In the genomic region with DNA sequence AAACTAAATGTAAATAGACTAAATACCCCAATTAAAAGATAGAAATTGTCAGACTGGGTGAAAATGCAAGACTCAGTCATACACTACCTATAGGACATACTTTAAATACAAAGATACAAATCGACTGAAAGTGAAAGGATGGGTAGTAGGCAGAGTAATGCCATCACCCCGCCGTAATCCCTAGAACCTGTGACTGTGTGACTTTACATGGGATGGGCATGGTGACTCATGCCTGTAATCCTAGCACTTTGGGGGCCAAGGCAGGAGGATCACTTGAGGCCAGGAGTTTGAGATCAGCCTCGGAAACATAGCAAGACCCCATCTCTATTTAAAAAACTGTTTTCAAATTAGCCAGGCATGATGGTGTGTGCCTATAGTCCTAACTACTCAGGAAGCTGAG, we compare ENCODE assay signal across 14 cellular contexts. TPM values are rescaled to one million over a fixed set of nuclear protein-coding genes. Genes with fewer than 3 reads are reported as not detected.
A peak's percentile ranks its signal among the peaks of the same experiment; 100 is the strongest.
DNase-seq lines count a peak whose midpoint lies in the region; ATAC-seq and TF ChIP-seq lines count a peak whose summit lies in the region.
"Had no signal": no experiment of that assay in that cellular context is flagged by ENCODE, and none has a peak within 500 bp of the region (broad histone marks: within the 10 kb centered on the region; RNA-seq: fewer than 3 reads in every experiment).

No MANE protein-coding gene starts in this region.

- no peaks in the 10 kb centered on the region for H3K36me3 ChIP-seq in thymus (ENCODE audit: control insufficient read depth, insufficient read depth)
- no peaks in the 10 kb centered on the region for H3K36me3 ChIP-seq in endodermal cell (ENCODE audit: control insufficient read depth, insufficient read depth, low read length)
- H3K36me3 ChIP-seq: breast epithelium had no signal

- peaks cover 24% of the 10 kb centered on the region for H3K36me3 Mint-ChIP-seq in activated CD4-positive, alpha-beta memory T cell treated with anti-CD3 and anti-CD28 coated beads, Interleukin-2, amount 10 ng/mL, durations not matched to agents 7 days and 5 days (ENCODE audit: low read depth)
- H3K36me3 Mint-ChIP-seq in effector memory CD8-positive, alpha-beta T cell (ENCODE audit: insufficient read depth): peaks cover 40% of the 10 kb centered on the region
- no peaks in the 10 kb centered on the region for H3K36me3 Mint-ChIP-seq in endodermal cell (ENCODE audit: low read depth)

- H3K9me3 Mint-ChIP-seq in activated CD4-positive, alpha-beta memory T cell treated with anti-CD3 and anti-CD28 coated beads, Interleukin-2, amount 10 ng/mL, durations not matched to agents 7 days and 5 days: no peaks in the 10 kb centered on the region
- no peaks in the 10 kb centered on the region for H3K9me3 Mint-ChIP-seq in effector memory CD8-positive, alpha-beta T cell
- H3K9me3 Mint-ChIP-seq in endodermal cell: peaks cover 3% of the 10 kb centered on the region

- CTCF ChIA-PET in activated CD4-positive, alpha-beta memory T cell treated with anti-CD3 and anti-CD28 coated beads, Interleukin-2, amount 10 ng/mL, durations not matched to agents 7 days and 5 days (lab: Charles Lee): interaction anchor here (0.9 to 7.3 kb wide), 8 partner anchors 9 to 130 kb away, joined by 3 to 116 read pairs (median 8); no protein-coding TSS in a partner anchor

- peak overlapping the region; percentile 74 for H3K4me3 Mint-ChIP-seq in activated CD4-positive, alpha-beta memory T cell treated with anti-CD3 and anti-CD28 coated beads, Interleukin-2, amount 10 ng/mL, durations not matched to agents 7 days and 5 days
- H3K4me3 Mint-ChIP-seq in effector memory CD8-positive, alpha-beta T cell: peak overlapping the region; percentile 84 to 92
- H3K4me3 Mint-ChIP-seq in endodermal cell: no peak overlapping the region

- POLR2A ChIA-PET in activated CD4-positive, alpha-beta memory T cell treated with anti-CD3 and anti-CD28 coated beads, Interleukin-2, amount 10 ng/mL, durations not matched to agents 7 days and 5 days (lab: Charles Lee): interaction anchor here (1.4 to 33.6 kb wide), 3 partner anchors 31 to 174 kb away, joined by 3 to 1586 read pairs (median 4); partner anchors contain the start of gene EVL

- H3K27ac ChIP-seq in thymus (ENCODE audit: low read depth) (peak overlapping the region; percentile 56), endodermal cell (ENCODE audit: low read depth, low read length) (no peak overlapping the region)
- H3K27ac ChIP-seq: SK-N-MC had no signal

- H3K4me1 ChIP-seq in thymus (ENCODE audit: control insufficient read depth, insufficient read depth, low read length): peaks cover 34% of the 10 kb centered on the region
- H3K4me1 ChIP-seq in endodermal cell (ENCODE audit: control insufficient read depth, insufficient read depth, low read length): no peaks in the 10 kb centered on the region

- peaks cover 67% of the 10 kb centered on the region for H3K4me1 Mint-ChIP-seq in activated CD4-positive, alpha-beta memory T cell treated with anti-CD3 and anti-CD28 coated beads, Interleukin-2, amount 10 ng/mL, durations not matched to agents 7 days and 5 days
- H3K4me1 Mint-ChIP-seq in effector memory CD8-positive, alpha-beta T cell (ENCODE audit: low read depth in 2 of 2): peaks cover 71 to 83% of the 10 kb centered on the region in 2 donors
- peaks cover 2% of the 10 kb centered on the region for H3K4me1 Mint-ChIP-seq in endodermal cell

- DNase-seq in stimulated activated CD4-positive, alpha-beta T cell treated with anti-CD3 and anti-CD28 coated beads, Interleukin-4, amount 100 ng/mL, for 24 hours: peak; percentile 66
- DNase-seq in stimulated activated CD4-positive, alpha-beta T cell treated with anti-CD3 and anti-CD28 coated beads, Interleukin-12 subunit alpha, Interleukin-12 subunit beta, amount 100 ng/mL, for 4 hours: no peak
- DNase-seq in activated CD4-positive, alpha-beta memory T cell treated with anti-CD3 and anti-CD28 coated beads, Interleukin-2, amount 10 ng/mL, durations not matched to agents 7 days and 5 days: peak; percentile 56
- DNase-seq in effector memory CD8-positive, alpha-beta T cell: no peak
- DNase-seq in kidney tubule cell (ENCODE audit: low spot score): no peak
- no peak for DNase-seq in endodermal cell
- DNase-seq: DMS79, Karpas-422, NCI-H1694 treated with DMSO at 0.1 percent for 48 hours, NCI-H510A treated with DMSO at 0.1 percent for 48 hours had no signal

- H3K27ac Mint-ChIP-seq in activated CD4-positive, alpha-beta memory T cell treated with anti-CD3 and anti-CD28 coated beads, Interleukin-2, amount 10 ng/mL, durations not matched to agents 7 days and 5 days: peak overlapping the region; percentile 97
- H3K27ac Mint-ChIP-seq in effector memory CD8-positive, alpha-beta T cell: peak overlapping the region; percentile 93 to 98
- no peak overlapping the region for H3K27ac Mint-ChIP-seq in endodermal cell

- H3K27me3 ChIP-seq in thymus (ENCODE audit: control insufficient read depth, insufficient read depth): no peaks in the 10 kb centered on the region
- H3K27me3 ChIP-seq in endodermal cell (ENCODE audit: control insufficient read depth, insufficient read depth, low read length, poor library complexity, severe bottlenecking): no peaks in the 10 kb centered on the region
- H3K27me3 ChIP-seq: breast epithelium had no signal

- ATAC-seq in effector memory CD8-positive, alpha-beta T cell (replicated peaks): no peak
- no peak for ATAC-seq in HG03571 (IDR thresholded peaks at IDR 0.05; ENCODE audit: unreplicated experiment)

- no peak for TF ChIP-seq CTCF in endodermal cell (conservative IDR thresholded peaks at IDR 0.05)

- no peak overlapping the region for H3K4me3 ChIP-seq in thymus (ENCODE audit: low read length)
- H3K4me3 ChIP-seq in endodermal cell (ENCODE audit: low read length): no peak overlapping the region
- H3K4me3 ChIP-seq: breast epithelium, SK-N-MC had no signal

- no peak overlapping the region for H3K9ac ChIP-seq in endodermal cell (ENCODE audit: extremely low read depth, low read length, poor library complexity, severe bottlenecking)

- H3K9me3 ChIP-seq in thymus (ENCODE audit: control insufficient read depth): no peaks in the 10 kb centered on the region
- H3K9me3 ChIP-seq in endodermal cell (ENCODE audit: control insufficient read depth, low read length): no peaks in the 10 kb centered on the region
- H3K9me3 ChIP-seq: breast epithelium had no signal

- H3K27me3 Mint-ChIP-seq in activated CD4-positive, alpha-beta memory T cell treated with anti-CD3 and anti-CD28 coated beads, Interleukin-2, amount 10 ng/mL, durations not matched to agents 7 days and 5 days: no peaks in the 10 kb centered on the region
- H3K27me3 Mint-ChIP-seq in effector memory CD8-positive, alpha-beta T cell: no peaks in the 10 kb centered on the region
- H3K27me3 Mint-ChIP-seq in endodermal cell (ENCODE audit: insufficient read depth): no peaks in the 10 kb centered on the region

- WGBS in thymus: 88% methylated on average over 4 of the region's 4 CpGs
- WGBS in endodermal cell (ENCODE audit: insufficient coverage in 1 of 2, insufficient read length in 1 of 2), 2 experiments: 83 to 90% methylated on average over 2 to 4 of the region's 4 CpGs

RNA-seq across cellular contexts. Expression of gene EVL, which starts 2.6 kb away (rescaled TPM):
- 100 to 1,000 TPM; 771 to 787 TPM for total RNA-seq in activated CD4-positive, alpha-beta memory T cell treated with anti-CD3 and anti-CD28 coated beads, Interleukin-2, amount 10 ng/mL, durations not matched to agents 7 days and 5 days
- polyA plus RNA-seq in thymus: 233 TPM
- total RNA-seq in endodermal cell: 10 to 100 TPM; 61.1 to 71.3 TPM
- 234 TPM for polyA plus RNA-seq in endodermal cell (2013, experiment 1 of 2)
- polyA plus RNA-seq in endodermal cell (2013, experiment 2 of 2): 188 TPM

Comparison
In these comparisons a context has a peak if more than half of its experiments do, and no peak if none do; other contexts are left out.
1. DNase-seq: peak in stimulated activated CD4-positive, alpha-beta T cell treated with anti-CD3 and anti-CD28 coated beads, Interleukin-4, amount 100 ng/mL, for 24 hours (single experiment) and activated CD4-positive, alpha-beta memory T cell treated with anti-CD3 and anti-CD28 coated beads, Interleukin-2, amount 10 ng/mL, durations not matched to agents 7 days and 5 days (single experiment); none in stimulated activated CD4-positive, alpha-beta T cell treated with anti-CD3 and anti-CD28 coated beads, Interleukin-12 subunit alpha, Interleukin-12 subunit beta, amount 100 ng/mL, for 4 hours (single experiment), effector memory CD8-positive, alpha-beta T cell (0 of 3), kidney tubule cell (single experiment) and endodermal cell (single experiment).
2. RNA of gene EVL, which starts 2.6 kb away (total RNA-seq): 771 to 787 TPM in activated CD4-positive, alpha-beta memory T cell treated with anti-CD3 and anti-CD28 coated beads, Interleukin-2, amount 10 ng/mL, durations not matched to agents 7 days and 5 days; 61.1 to 71.3 TPM in endodermal cell; every median in the first group is over 10 times any median in the second.